ENCODE assay signal across 8 cellular contexts in genomic region chr13:110616103-110617101, GRCh38. TPM values are rescaled to one million over a fixed set of nuclear protein-coding genes. Genes with fewer than 3 reads are reported as not detected.
A peak's percentile ranks its signal among the peaks of the same experiment; 100 is the strongest.
DNase-seq lines count a peak whose midpoint lies in the region; ATAC-seq and TF ChIP-seq lines count a peak whose summit lies in the region.

No MANE protein-coding gene starts in this region.

- no peaks in the 10 kb centered on the region for H3K27me3 ChIP-seq in Panc1 (ENCODE audit: control insufficient read depth, insufficient read depth, low read length)
- no peaks in the 10 kb centered on the region for H3K27me3 ChIP-seq in ascending aorta

- TF ChIP-seq CTCF in Panc1 (IDR thresholded peaks at IDR 0.05), result no peak
- no peak for TF ChIP-seq CTCF in ascending aorta (IDR thresholded peaks at IDR 0.05)

- no peaks in the 10 kb centered on the region for H3K9me3 ChIP-seq in Panc1 (ENCODE audit: control insufficient read depth, insufficient read depth, low read depth, low read length)
- H3K9me3 ChIP-seq in ascending aorta, result no peaks in the 10 kb centered on the region

- TF ChIP-seq POLR2A in GM18505 (IDR thresholded peaks at IDR 0.05; ENCODE audit: borderline replicate concordance, extremely low read depth, insufficient read depth, insufficient read length), result peak; percentile 51

- intact Hi-C loops in Panc1 (cut with micrococcal nuclease; ENCODE audit: unreplicated experiment), result no loop called here
- intact Hi-C loops in ascending aorta (cut with DNase I), result loop anchor here (5.0 kb wide), 1 partner anchor 94 kb away; no protein-coding TSS in a partner anchor

- BruUV-seq in Panc1 (replicated peaks; lab: Mats Ljungman, UMichigan), result TSS peak; percentile 68

- ATAC-seq in GM18505 (IDR thresholded peaks at IDR 0.05; ENCODE audit: unreplicated experiment) (peak; percentile 40), HG02943 (IDR thresholded peaks at IDR 0.05; ENCODE audit: low read depth, unreplicated experiment) (peak; percentile 34), Panc1 (peak; percentile 49)

- H3K4me3 ChIP-seq in Panc1 (ENCODE audit: low read depth in 2 of 2, low read length in 2 of 2) (peak overlapping the region; percentile 72 to 75), ascending aorta (peak overlapping the region; percentile 89 to 98)

- peak overlapping the region; percentile 74 for H3K27ac ChIP-seq in Panc1 (ENCODE audit: low read length)
- H3K27ac ChIP-seq in ascending aorta, result peak overlapping the region; percentile 95 to 96

- H3K36me3 ChIP-seq in Panc1 (ENCODE audit: control insufficient read depth, insufficient read depth, low read length) (no peaks in the 10 kb centered on the region), ascending aorta (no peaks in the 10 kb centered on the region)

- CTCF ChIA-PET in Panc1 (lab: Charles Lee), result no interaction called here

- in situ Hi-C loops in Panc1 (cut with HindIII; ENCODE audit: low pct_unique_long_range_greater_than_20kb, low sequenced_read_pairs), result no loop called here

- H3K4me1 ChIP-seq in Panc1 (ENCODE audit: control insufficient read depth, insufficient read depth, low read length) (peaks cover 12% of the 10 kb centered on the region), ascending aorta (peaks cover 6 to 21% of the 10 kb centered on the region in 2 donors)

- DNase-seq in AG08396 (ENCODE audit: low spot score) (peak; percentile 68), Panc1 (ENCODE audit: low read depth, low spot score) (no peak), ascending aorta (ENCODE audit: low spot score in 2 of 2) (peak; percentile 38 to 72), islet precursor cell (peak; percentile 80), RPMI8226 (no peak)
- peak; percentile 43 for DNase-seq in stimulated activated CD4-positive, alpha-beta T cell treated with anti-CD3 and anti-CD28 coated beads, Interleukin-4, amount 100 ng/mL, for 1 hour

- POLR2A ChIA-PET in Panc1 (lab: Charles Lee), result interaction anchor here (0.6 kb wide), 2 partner anchors 98 to 113 kb away, joined by 3 to 8 read pairs; no protein-coding TSS in a partner anchor

RNA-seq across cellular contexts. Expression of gene NAXD, which starts 1.1 kb away (rescaled TPM):
- total RNA-seq in Panc1 (2021; ENCODE audit: unreplicated experiment) (15.1 TPM), ascending aorta (1.9 TPM)
- 13.7 TPM for polyA plus RNA-seq in Panc1 (2012; ENCODE audit: insufficient read length)

RNA-seq across cellular contexts. Expression of gene RAB20, which starts 54.9 kb away (rescaled TPM):
- total RNA-seq in Panc1 (2021; ENCODE audit: unreplicated experiment), result 7.9 TPM
- polyA plus RNA-seq in Panc1 (2012; ENCODE audit: insufficient read length), result 7.8 TPM
- total RNA-seq in ascending aorta, result 17.7 TPM

Comparison
In these comparisons a context has a peak if more than half of its experiments do, and no peak if none do; other contexts are left out.
1. DNase-seq: peak in AG08396 (single experiment), ascending aorta (2 of 2), islet precursor cell (single experiment) and stimulated activated CD4-positive, alpha-beta T cell treated with anti-CD3 and anti-CD28 coated beads, Interleukin-4, amount 100 ng/mL, for 1 hour (single experiment); none in Panc1 (single experiment) and RPMI8226 (single experiment).
2. Peak in every context shown above with its lines, with median percentiles within 50 percentile points of each other: ATAC-seq.